ENCODE assay signal across 8 cellular contexts in genomic region chr3:44584646-44585501, GRCh38. TPM values are rescaled to one million over a fixed set of nuclear protein-coding genes. Genes with fewer than 3 reads are reported as not detected.
DNase-seq lines count a peak whose midpoint lies in the region; ATAC-seq and TF ChIP-seq lines count a peak whose summit lies in the region.

Gene ZNF660, plus strand, starts transcription at chr3:44584964. Its CDS starts 9,230 bp downstream, at chr3:44594194.

- H3K79me2 ChIP-seq in PC-9 (ENCODE audit: low read depth), result no peaks in the 10 kb centered on the region

- no peaks in the 10 kb centered on the region for H3K9me2 ChIP-seq in PC-9 (ENCODE audit: insufficient read depth)

- H3K4me1 ChIP-seq in PC-9 (replicated peaks; ENCODE audit: insufficient read depth), result no peaks in the 10 kb centered on the region
- H3K4me1 ChIP-seq in endocrine pancreas (ENCODE audit: control insufficient read depth, insufficient read depth, low read length), result no peaks in the 10 kb centered on the region
- no peaks in the 10 kb centered on the region for H3K4me1 ChIP-seq in right lobe of liver

- peaks cover 15% of the 10 kb centered on the region for H3K4me1 Mint-ChIP-seq in stimulated activated memory B cell treated with anti-CD40 and anti-IgM and Interleukin-4, amounts not matched to agents 10 μg/mL and 1 μg/mL and 100 μg/mL, for 72 hours

- no peak within 1 kb of the TSS for H3K4me3 ChIP-seq in PC-9
- H3K4me3 ChIP-seq in endocrine pancreas (ENCODE audit: control insufficient read depth, insufficient read depth, low read length), result peak within 1 kb of the TSS; percentile 69
- H3K4me3 ChIP-seq in right lobe of liver, result peak within 1 kb of the TSS; percentile 33 to 46 (median 36)

- H3K9me3 Mint-ChIP-seq in stimulated activated memory B cell treated with anti-CD40 and anti-IgM and Interleukin-4, amounts not matched to agents 10 μg/mL and 1 μg/mL and 100 μg/mL, for 72 hours, result peaks cover 12% of the 10 kb centered on the region

- CTCF ChIA-PET in PC-9 (lab: Charles Lee), result no interaction called here

- TF ChIP-seq CTCF in PC-9 (conservative IDR thresholded peaks at IDR 0.05) (no peak), right lobe of liver (IDR thresholded peaks at IDR 0.05) (no peak)

- peak within 1 kb of the TSS; percentile 50 for H3K27ac Mint-ChIP-seq in stimulated activated memory B cell treated with anti-CD40 and anti-IgM and Interleukin-4, amounts not matched to agents 10 μg/mL and 1 μg/mL and 100 μg/mL, for 72 hours

- H3K36me3 ChIP-seq in PC-9 (ENCODE audit: low read depth) (no peaks in the 10 kb centered on the region), endocrine pancreas (ENCODE audit: control insufficient read depth, insufficient read depth, low read length) (no peaks in the 10 kb centered on the region), right lobe of liver (no peaks in the 10 kb centered on the region)

- DNase-seq in activated gamma-delta T cell treated with Interleukin-2 at 50 U/mL for 16 hours (peak; percentile 8), activated gamma-delta T cell (lab: John Stamatoyannopoulos, UW) (no peak), PC-9 (peak in 1 of 2 experiments; percentile 13), right lobe of liver (peak; percentile 29 to 63 (median 46))

- no peaks in the 10 kb centered on the region for H3F3A ChIP-seq in PC-9 (ENCODE audit: insufficient read depth, low read depth)

- POLR2A ChIA-PET in PC-9 (lab: Charles Lee; ENCODE audit: unreplicated experiment), result no interaction called here

- no peak within 1 kb of the TSS for H3K27ac ChIP-seq in PC-9
- H3K27ac ChIP-seq in right lobe of liver, result peak within 1 kb of the TSS; percentile 21 to 54 (median 37)

- WGBS in right lobe of liver (ENCODE audit: insufficient coverage, low coverage, low lambda C conversion rate, missing lambda C conversion rate), result 1% methylated on average over 13 of the region's 41 CpGs

- H3K36me3 Mint-ChIP-seq in stimulated activated memory B cell treated with anti-CD40 and anti-IgM and Interleukin-4, amounts not matched to agents 10 μg/mL and 1 μg/mL and 100 μg/mL, for 72 hours, result peaks cover 51% of the 10 kb centered on the region

- no peak within 1 kb of the TSS for H3K4me2 ChIP-seq in PC-9

- no peak for TF ChIP-seq POLR2A in right lobe of liver (IDR thresholded peaks at IDR 0.05)

- intact Hi-C loops in PC-9 (cut with micrococcal nuclease; ENCODE audit: unreplicated experiment) (no loop called here), right lobe of liver (cut with DNase I) (no loop called here)

- no peaks in the 10 kb centered on the region for H4K20me1 ChIP-seq in PC-9 (ENCODE audit: insufficient read depth)

- peaks cover 34% of the 10 kb centered on the region for H3K27me3 Mint-ChIP-seq in stimulated activated memory B cell treated with anti-CD40 and anti-IgM and Interleukin-4, amounts not matched to agents 10 μg/mL and 1 μg/mL and 100 μg/mL, for 72 hours

- peak; percentile 66 for ATAC-seq in HG03342 (IDR thresholded peaks at IDR 0.05; ENCODE audit: unreplicated experiment)
- ATAC-seq in right lobe of liver, result peak; percentile 75 to 90 (median 82)
- ATAC-seq in stimulated activated memory B cell treated with anti-CD40 and anti-IgM and Interleukin-4, amounts not matched to agents 10 μg/mL and 1 μg/mL and 100 μg/mL, for 72 hours, result peak; percentile 82
- ATAC-seq in HG03469 (IDR thresholded peaks at IDR 0.05; ENCODE audit: unreplicated experiment), result no peak

- peak within 1 kb of the TSS; percentile 87 for H3K9ac ChIP-seq in endocrine pancreas (ENCODE audit: control insufficient read depth, insufficient read depth, low read length)

- no peak within 1 kb of the TSS for H2AFZ ChIP-seq in PC-9

- BruUV-seq in PC-9 (replicated peaks; lab: Mats Ljungman, UMichigan), result TSS peak; percentile 73

- H3K9me3 ChIP-seq in PC-9 (ENCODE audit: insufficient read depth, low read depth) (no peaks in the 10 kb centered on the region), endocrine pancreas (ENCODE audit: control insufficient read depth, low read length) (no peaks in the 10 kb centered on the region), right lobe of liver (peaks cover 0 to 5% (median 0%) of the 10 kb centered on the region in 4 donors)

- peak within 1 kb of the TSS; percentile 75 for H3K4me3 Mint-ChIP-seq in stimulated activated memory B cell treated with anti-CD40 and anti-IgM and Interleukin-4, amounts not matched to agents 10 μg/mL and 1 μg/mL and 100 μg/mL, for 72 hours

- H3K27me3 ChIP-seq in PC-9 (ENCODE audit: insufficient read depth, low read depth) (peaks cover 60% of the 10 kb centered on the region), endocrine pancreas (ENCODE audit: control insufficient read depth, insufficient read depth, low read length) (no peaks in the 10 kb centered on the region), right lobe of liver (no peaks in the 10 kb centered on the region)

RNA-seq across cellular contexts. Expression of gene ZNF660, which starts in this region (rescaled TPM):
- 1.0 and 1.2 TPM in 2 replicates for total RNA-seq in PC-9 (2021)
- under 1 TPM; 0.06 to 0.82 (median 0.62) TPM for total RNA-seq in right lobe of liver

Comparison
In these comparisons a context has a peak if more than half of its experiments do, and no peak if none do; other contexts are left out.
1. Peak in DNase-seq, ATAC-seq, H3K4me3 ChIP-seq and H3K27ac ChIP-seq in right lobe of liver; RNA of the gene not detected or under 1 TPM.